Comparison of ENCODE assay signal across 9 cellular contexts in genomic region chr1:229694053-229694693, GRCh38.
DNase-seq lines count a peak whose midpoint lies in the region; ATAC-seq and TF ChIP-seq lines count a peak whose summit lies in the region.
"Had no signal": no experiment of that assay in that cellular context is flagged by ENCODE, and none has a peak within 500 bp of the region (broad histone marks: within the 10 kb centered on the region; RNA-seq: fewer than 3 reads in every experiment).

No MANE protein-coding gene starts in this region.

- TF ChIP-seq CTCF in DND-41 (IDR thresholded peaks at IDR 0.05; ENCODE audit: borderline replicate concordance, extremely low read depth, low read length, poor library complexity, severe bottlenecking) (peak; percentile 33), endothelial cell (IDR thresholded peaks at IDR 0.05; ENCODE audit: unreplicated experiment) (no peak), progenitor cell of endocrine pancreas (IDR thresholded peaks at IDR 0.05; ENCODE audit: unreplicated experiment) (no peak)

- peaks cover 81% of the 10 kb centered on the region for H3K4me1 ChIP-seq in DND-41 (ENCODE audit: insufficient read depth, low read length)
- H3K4me1 ChIP-seq: breast epithelium had no signal

- no peaks in the 10 kb centered on the region for H4K20me1 ChIP-seq in DND-41 (ENCODE audit: insufficient read depth, low read length)

- peak overlapping the region; percentile 31 for H2AFZ ChIP-seq in DND-41 (ENCODE audit: low read depth, low read length)

- DNase-seq in DND-41 (peak; percentile 93), NCI-H2196 treated with DMSO at 0.1 percent for 48 hours (lab: John Stamatoyannopoulos, UW; ENCODE audit: unreplicated experiment) (peak; percentile 29), endothelial cell (ENCODE audit: low spot score) (peak; percentile 22), occipital lobe (lab: John Stamatoyannopoulos, UW) (peak; percentile 41), progenitor cell of endocrine pancreas (ENCODE audit: low spot score, unreplicated experiment) (no peak)
- DNase-seq in stimulated activated naive CD8-positive, alpha-beta T cell treated with anti-CD3 and anti-CD28 coated beads, Interleukin-15, amount 100 ng/mL, for 72 hours: no peak
- DNase-seq in activated CD8-positive, alpha-beta memory T cell treated with anti-CD3 and anti-CD28 coated beads, Interleukin-2, amount 10 ng/mL, durations not matched to agents 7 days and 5 days: no peak

- no peaks in the 10 kb centered on the region for H3K79me2 ChIP-seq in DND-41 (ENCODE audit: insufficient read depth, low read length)

- peak overlapping the region; percentile 80 for H3K9ac ChIP-seq in DND-41 (ENCODE audit: low read depth, low read length)

- ATAC-seq in DND-41 (ENCODE audit: insufficient read depth, low read depth) (peak; percentile 75), HG02885 (IDR thresholded peaks at IDR 0.05; ENCODE audit: poor library complexity, unreplicated experiment) (no peak)
- no peak for ATAC-seq in stimulated activated naive CD8-positive, alpha-beta T cell treated with anti-CD3 and anti-CD28 coated beads, Interleukin-15, amount 100 ng/mL, for 72 hours
- ATAC-seq in activated CD8-positive, alpha-beta memory T cell treated with anti-CD3 and anti-CD28 coated beads, Interleukin-2, amount 10 ng/mL, durations not matched to agents 7 days and 5 days: no peak

- H3K27ac ChIP-seq in DND-41 (ENCODE audit: low read length): peak overlapping the region; percentile 99

- no peaks in the 10 kb centered on the region for H3K36me3 ChIP-seq in DND-41 (ENCODE audit: insufficient read depth, low read length)
- H3K36me3 ChIP-seq: breast epithelium had no signal

- H3K4me2 ChIP-seq in DND-41 (ENCODE audit: insufficient read depth, low read length): peak overlapping the region; percentile 66

- CTCF ChIA-PET in activated CD8-positive, alpha-beta memory T cell treated with anti-CD3 and anti-CD28 coated beads, Interleukin-2, amount 10 ng/mL, durations not matched to agents 7 days and 5 days (lab: Charles Lee): no interaction called here

- peaks cover 5% of the 10 kb centered on the region for H3K27me3 Mint-ChIP-seq in endothelial cell (ENCODE audit: unreplicated experiment)
- peaks cover 16% of the 10 kb centered on the region for H3K27me3 Mint-ChIP-seq in stimulated activated naive CD8-positive, alpha-beta T cell treated with anti-CD3 and anti-CD28 coated beads, Interleukin-15, amount 100 ng/mL, for 72 hours
- H3K27me3 Mint-ChIP-seq in progenitor cell of endocrine pancreas: peaks cover 25% of the 10 kb centered on the region
- H3K27me3 Mint-ChIP-seq in activated CD8-positive, alpha-beta memory T cell treated with anti-CD3 and anti-CD28 coated beads, Interleukin-2, amount 10 ng/mL, durations not matched to agents 7 days and 5 days: peaks cover 19% of the 10 kb centered on the region

- no peaks in the 10 kb centered on the region for H3K9me3 Mint-ChIP-seq in endothelial cell (ENCODE audit: unreplicated experiment)
- no peaks in the 10 kb centered on the region for H3K9me3 Mint-ChIP-seq in stimulated activated naive CD8-positive, alpha-beta T cell treated with anti-CD3 and anti-CD28 coated beads, Interleukin-15, amount 100 ng/mL, for 72 hours
- no peaks in the 10 kb centered on the region for H3K9me3 Mint-ChIP-seq in progenitor cell of endocrine pancreas (ENCODE audit: low read depth)
- H3K9me3 Mint-ChIP-seq in activated CD8-positive, alpha-beta memory T cell treated with anti-CD3 and anti-CD28 coated beads, Interleukin-2, amount 10 ng/mL, durations not matched to agents 7 days and 5 days (ENCODE audit: low read depth): no peaks in the 10 kb centered on the region

- H3K9me3 ChIP-seq in DND-41 (ENCODE audit: insufficient read depth, low read length, severe bottlenecking): no peaks in the 10 kb centered on the region
- H3K9me3 ChIP-seq: breast epithelium had no signal

- H3K4me3 ChIP-seq in DND-41 (ENCODE audit: low read depth in 1 of 2, low read length in 2 of 2): peak overlapping the region in 1 of 2 experiments; percentile 50; a peak in 2 of 4 replicates

- H3K4me1 Mint-ChIP-seq in endothelial cell (ENCODE audit: unreplicated experiment): peaks cover 14% of the 10 kb centered on the region
- peaks cover 30% of the 10 kb centered on the region for H3K4me1 Mint-ChIP-seq in stimulated activated naive CD8-positive, alpha-beta T cell treated with anti-CD3 and anti-CD28 coated beads, Interleukin-15, amount 100 ng/mL, for 72 hours
- H3K4me1 Mint-ChIP-seq in progenitor cell of endocrine pancreas (ENCODE audit: low read depth): peaks cover 2% of the 10 kb centered on the region
- peaks cover 18% of the 10 kb centered on the region for H3K4me1 Mint-ChIP-seq in activated CD8-positive, alpha-beta memory T cell treated with anti-CD3 and anti-CD28 coated beads, Interleukin-2, amount 10 ng/mL, durations not matched to agents 7 days and 5 days

- H3K27me3 ChIP-seq in DND-41 (ENCODE audit: insufficient read depth, low read length, poor library complexity): no peaks in the 10 kb centered on the region
- H3K27me3 ChIP-seq: breast epithelium had no signal

- H3K27ac Mint-ChIP-seq in endothelial cell (ENCODE audit: unreplicated experiment) (no peak overlapping the region), progenitor cell of endocrine pancreas (no peak overlapping the region)
- H3K27ac Mint-ChIP-seq in stimulated activated naive CD8-positive, alpha-beta T cell treated with anti-CD3 and anti-CD28 coated beads, Interleukin-15, amount 100 ng/mL, for 72 hours: peak overlapping the region in 1 of 2 donors; percentile 16
- no peak overlapping the region for H3K27ac Mint-ChIP-seq in activated CD8-positive, alpha-beta memory T cell treated with anti-CD3 and anti-CD28 coated beads, Interleukin-2, amount 10 ng/mL, durations not matched to agents 7 days and 5 days

- H3K36me3 Mint-ChIP-seq in endothelial cell (ENCODE audit: low read depth, unreplicated experiment) (no peaks in the 10 kb centered on the region), progenitor cell of endocrine pancreas (ENCODE audit: insufficient read depth) (no peaks in the 10 kb centered on the region)
- H3K36me3 Mint-ChIP-seq in activated CD8-positive, alpha-beta memory T cell treated with anti-CD3 and anti-CD28 coated beads, Interleukin-2, amount 10 ng/mL, durations not matched to agents 7 days and 5 days: peaks cover 1% of the 10 kb centered on the region

- H3K4me3 Mint-ChIP-seq in endothelial cell (ENCODE audit: unreplicated experiment) (no peak overlapping the region), progenitor cell of endocrine pancreas (ENCODE audit: low read depth) (no peak overlapping the region)
- H3K4me3 Mint-ChIP-seq in stimulated activated naive CD8-positive, alpha-beta T cell treated with anti-CD3 and anti-CD28 coated beads, Interleukin-15, amount 100 ng/mL, for 72 hours: no peak overlapping the region
- H3K4me3 Mint-ChIP-seq in activated CD8-positive, alpha-beta memory T cell treated with anti-CD3 and anti-CD28 coated beads, Interleukin-2, amount 10 ng/mL, durations not matched to agents 7 days and 5 days: no peak overlapping the region

Comparison
In these comparisons a context has a peak if more than half of its experiments do, and no peak if none do; other contexts are left out.
1. DNase-seq: peak in DND-41 (single experiment), NCI-H2196 treated with DMSO at 0.1 percent for 48 hours (single experiment), endothelial cell (single experiment) and occipital lobe (single experiment); none in stimulated activated naive CD8-positive, alpha-beta T cell treated with anti-CD3 and anti-CD28 coated beads, Interleukin-15, amount 100 ng/mL, for 72 hours (0 of 2), progenitor cell of endocrine pancreas (single experiment) and activated CD8-positive, alpha-beta memory T cell treated with anti-CD3 and anti-CD28 coated beads, Interleukin-2, amount 10 ng/mL, durations not matched to agents 7 days and 5 days (single experiment).